In genomic region chr1:167630568-167631385, GRCh38 we compare ENCODE assay signal across 8 cellular contexts. TPM values are rescaled to one million over a fixed set of nuclear protein-coding genes. Genes with fewer than 3 reads are reported as not detected.
DNase-seq lines count a peak whose midpoint lies in the region; ATAC-seq and TF ChIP-seq lines count a peak whose summit lies in the region.

No MANE protein-coding gene starts in this region.

- H3K27ac ChIP-seq in colonic mucosa: peak overlapping the region; percentile 88
- H3K27ac ChIP-seq in vagina: peak overlapping the region; percentile 78
- no peak overlapping the region for H3K27ac ChIP-seq in foreskin keratinocyte

- intact Hi-C loops in colonic mucosa (cut with DNase I): no loop called here
- intact Hi-C loops in vagina (cut with DNase I): no loop called here

- no peak for TF ChIP-seq POLR2A in vagina (IDR thresholded peaks at IDR 0.05)

- H3K9ac ChIP-seq in NT2/D1 (ENCODE audit: insufficient read length, low read depth) (peak overlapping the region; percentile 86), colonic mucosa (ENCODE audit: low read depth in 2 of 2, low read length in 2 of 2) (peak overlapping the region; percentile 73 to 89), mucosa of stomach (ENCODE audit: low read length) (peak overlapping the region; percentile 71)

- peak; percentile 22 for ATAC-seq in GM18868 (IDR thresholded peaks at IDR 0.05; ENCODE audit: unreplicated experiment)
- ATAC-seq in foreskin keratinocyte: no peak

- peak overlapping the region; percentile 79 for H3K4me3 ChIP-seq in NT2/D1 (ENCODE audit: insufficient read length, low read depth)
- H3K4me3 ChIP-seq in colonic mucosa: peak overlapping the region; percentile 61
- peak overlapping the region; percentile 18 for H3K4me3 ChIP-seq in mucosa of stomach (ENCODE audit: low read length)
- peak overlapping the region; percentile 55 to 79 for H3K4me3 ChIP-seq in vagina

- no peaks in the 10 kb centered on the region for H3K36me3 ChIP-seq in NT2/D1 (ENCODE audit: insufficient read depth, insufficient read length, low read length)
- H3K36me3 ChIP-seq in colonic mucosa: no peaks in the 10 kb centered on the region
- H3K36me3 ChIP-seq in mucosa of stomach (ENCODE audit: control insufficient read depth, insufficient read depth, low read length): no peaks in the 10 kb centered on the region
- no peaks in the 10 kb centered on the region for H3K36me3 ChIP-seq in vagina

- DNase-seq in NT2/D1 (ENCODE audit: low read depth, low spot score): no peak
- no peak for DNase-seq in colonic mucosa
- peak in 1 of 2 donors; percentile 80 for DNase-seq in vagina (ENCODE audit: extremely low spot score in 2 of 2)
- DNase-seq in foreskin keratinocyte: no peak
- DNase-seq in NCI-H1417 (lab: John Stamatoyannopoulos, UW): no peak
- DNase-seq in amniotic stem cell (lab: John Stamatoyannopoulos, UW): no peak

- H3K4me1 ChIP-seq in NT2/D1 (ENCODE audit: insufficient read depth, insufficient read length) (peaks cover 9% of the 10 kb centered on the region), colonic mucosa (no peaks in the 10 kb centered on the region), mucosa of stomach (ENCODE audit: control insufficient read depth, insufficient read depth, low read length) (peaks cover 18% of the 10 kb centered on the region), vagina (no peaks in the 10 kb centered on the region), foreskin keratinocyte (no peaks in the 10 kb centered on the region)

- H3K9me3 ChIP-seq in NT2/D1 (ENCODE audit: insufficient read depth, low read length): no peaks in the 10 kb centered on the region
- no peaks in the 10 kb centered on the region for H3K9me3 ChIP-seq in colonic mucosa
- no peaks in the 10 kb centered on the region for H3K9me3 ChIP-seq in mucosa of stomach (ENCODE audit: control insufficient read depth, low read length)
- no peaks in the 10 kb centered on the region for H3K9me3 ChIP-seq in vagina

- H3K27me3 ChIP-seq in NT2/D1 (ENCODE audit: insufficient read depth, insufficient read length): peaks cover 56% of the 10 kb centered on the region
- H3K27me3 ChIP-seq in colonic mucosa: no peaks in the 10 kb centered on the region
- H3K27me3 ChIP-seq in mucosa of stomach (ENCODE audit: control insufficient read depth, insufficient read depth, low read length): peaks cover 39% of the 10 kb centered on the region
- no peaks in the 10 kb centered on the region for H3K27me3 ChIP-seq in vagina
- peaks cover 23% of the 10 kb centered on the region for H3K27me3 ChIP-seq in foreskin keratinocyte

- TF ChIP-seq CTCF in colonic mucosa (IDR thresholded peaks at IDR 0.05): no peak
- TF ChIP-seq CTCF in vagina (IDR thresholded peaks at IDR 0.05): no peak
- no peak for TF ChIP-seq CTCF in foreskin keratinocyte (conservative IDR thresholded peaks at IDR 0.05)

RNA-seq across cellular contexts. Expression of gene RCSD1, which starts 0.7 kb away (rescaled TPM):
- total RNA-seq in colonic mucosa (1 to 10 TPM; 4.7 to 5.7 TPM), vagina (11.5 TPM), foreskin keratinocyte (0.04 TPM in 1 of 2 replicates, not detected in the other)
- polyA plus RNA-seq in foreskin keratinocyte: 0.02 and 0.03 TPM in 2 replicates

Comparison
In these comparisons a context has a peak if more than half of its experiments do, and no peak if none do; other contexts are left out.
1. H3K4me3 ChIP-seq: peak in every context shown above with its lines; median percentile 79 in NT2/D1; 67 in vagina; 61 in colonic mucosa; 18 in mucosa of stomach.